Comparison of ENCODE assay signal across 26 cellular contexts in the genomic region with DNA sequence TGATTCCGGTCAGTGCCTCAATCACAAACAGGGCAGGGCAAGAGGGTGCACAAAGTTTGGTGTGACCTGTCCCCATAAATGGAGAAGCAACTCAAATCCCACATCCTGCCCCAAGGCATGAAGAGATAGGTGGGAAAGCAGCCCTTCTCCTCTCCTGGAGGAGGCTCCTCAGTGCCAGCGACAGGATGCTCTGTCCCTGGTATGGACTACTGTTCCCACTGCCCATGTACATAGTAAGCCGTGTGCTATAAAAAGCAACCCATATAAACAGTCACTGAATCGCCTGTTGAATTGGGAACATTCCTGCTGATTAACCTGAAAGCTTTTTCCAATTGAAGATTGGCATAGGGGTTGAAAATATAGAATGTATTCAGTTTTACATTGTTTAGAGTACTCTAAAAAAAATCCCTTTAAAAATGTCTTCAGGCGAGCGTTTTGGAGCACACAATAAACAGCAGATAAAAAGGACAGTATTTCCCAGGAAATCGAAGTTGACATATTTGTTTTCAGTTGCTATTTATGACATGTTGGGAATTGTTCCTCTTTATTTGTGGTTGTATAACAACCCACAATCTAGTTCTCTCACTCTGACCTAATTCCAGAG.
"Had no signal": no experiment of that assay in that cellular context is flagged by ENCODE, and none has a peak within 500 bp of the region (broad histone marks: within the 10 kb centered on the region; RNA-seq: fewer than 3 reads in every experiment).

No MANE protein-coding gene starts in this region.

- H3K27ac ChIP-seq: heart left ventricle, lower lobe of right lung, pancreas, prostate gland, skin epidermis, stomach, testis, thyroid gland, transverse colon, uterus had no signal

- H3K9me3 ChIP-seq: lower lobe of right lung, pancreas, prostate gland, testis, thyroid gland, transverse colon, uterus had no signal

- H3K36me3 ChIP-seq: heart left ventricle, lower lobe of right lung, pancreas, prostate gland, stomach, thyroid gland, transverse colon, uterus had no signal

- H3K4me1 ChIP-seq: lower lobe of right lung, pancreas, prostate gland, stomach, thyroid gland, transverse colon, uterus had no signal

- H3K27ac Mint-ChIP-seq: immature natural killer cell; naive thymus-derived CD8-positive, alpha-beta T cell; nephron; stimulated activated naive B cell treated with anti-CD40 and anti-IgM and Interleukin-4, amounts not matched to agents 10 μg/mL and 1 μg/mL and 100 μg/mL, for 72 hours had no signal

- H3K36me3 Mint-ChIP-seq: immature natural killer cell had no signal

- H3K27me3 ChIP-seq: pancreas, testis, thyroid gland, uterus had no signal

- H3K4me3 ChIP-seq: heart left ventricle, lower lobe of right lung, pancreas, prostate gland, skin epidermis, stomach, testis, thyroid gland, transverse colon, uterus had no signal

- H3K4me3 Mint-ChIP-seq: immature natural killer cell; naive thymus-derived CD8-positive, alpha-beta T cell; nephron; neural crest cell; stimulated activated naive B cell treated with anti-CD40 and anti-IgM and Interleukin-4, amounts not matched to agents 10 μg/mL and 1 μg/mL and 100 μg/mL, for 72 hours had no signal

- ATAC-seq: naive thymus-derived CD8-positive, alpha-beta T cell; pancreas; sciatic nerve; stimulated activated naive B cell treated with anti-CD40 and anti-IgM and Interleukin-4, amounts not matched to agents 10 μg/mL and 1 μg/mL and 100 μg/mL, for 72 hours; stimulated activated naive CD8-positive, alpha-beta T cell treated with anti-CD3 and anti-CD28 coated beads, Interleukin-15, Interleukin-2, amounts not matched to agents 100 U/mL and 50 U/mL, for 24 hours had no signal

- DNase-seq: hypothalamus; immature natural killer cell; kidney; lower lobe of right lung; mammary epithelial cell; mesenchymal stem cell; naive thymus-derived CD8-positive, alpha-beta T cell; nucleus accumbens; pancreas; stimulated activated CD4-positive, alpha-beta T cell treated with anti-CD3 and anti-CD28 coated beads, Interleukin-12 subunit alpha, Interleukin-12 subunit beta, amount 100 ng/mL, for 4 hours; stimulated activated CD4-positive, alpha-beta T cell treated with anti-CD3 and anti-CD28 coated beads, Interleukin-15, amount 100 ng/mL, for 24 hours; stimulated activated CD4-positive, alpha-beta T cell treated with anti-CD3 and anti-CD28 coated beads, Interleukin-2, amount 100 ng/mL, for 24 hours; stimulated activated CD4-positive, alpha-beta T cell treated with anti-CD3 and anti-CD28 coated beads, Interleukin-4, amount 100 ng/mL, for 1 hour; stimulated activated naive B cell treated with anti-CD40 and anti-IgM and Interleukin-4, amounts not matched to agents 10 μg/mL and 1 μg/mL and 100 μg/mL, for 72 hours; stimulated activated naive CD8-positive, alpha-beta T cell treated with anti-CD3 and anti-CD28 coated beads, Interleukin-15, Interleukin-2, amounts not matched to agents 100 U/mL and 50 U/mL, for 24 hours; stomach; testis; thyroid gland; transverse colon; uterus had no signal

- H3K4me1 Mint-ChIP-seq: immature natural killer cell; naive thymus-derived CD8-positive, alpha-beta T cell; neural crest cell; stimulated activated naive B cell treated with anti-CD40 and anti-IgM and Interleukin-4, amounts not matched to agents 10 μg/mL and 1 μg/mL and 100 μg/mL, for 72 hours had no signal
